ENCODE assay signal across 8 cellular contexts in genomic region chr19:55166530-55167268, GRCh38. TPM values are rescaled to one million over a fixed set of nuclear protein-coding genes. Genes with fewer than 3 reads are reported as not detected.
DNase-seq lines count a peak whose midpoint lies in the region; ATAC-seq and TF ChIP-seq lines count a peak whose summit lies in the region.

TSS of gene DNAAF3 (minus strand) at chr19:55166613. CDS start at chr19:55166413, 200 bp downstream.

- H3K9me3 ChIP-seq in right cardiac atrium (ENCODE audit: control insufficient read depth, low read length) (no peaks in the 10 kb centered on the region), psoas muscle (no peaks in the 10 kb centered on the region)

- no peaks in the 10 kb centered on the region for H3K4me1 ChIP-seq in right cardiac atrium (ENCODE audit: control insufficient read depth, insufficient read depth, low read length)
- peaks cover 8% of the 10 kb centered on the region for H3K4me1 ChIP-seq in psoas muscle

- no peaks in the 10 kb centered on the region for H3K36me3 ChIP-seq in psoas muscle (ENCODE audit: insufficient read depth in 1 of 2, low read depth in 1 of 2)

- H3K27ac ChIP-seq in right cardiac atrium (ENCODE audit: low read length) (no peak within 1 kb of the TSS), psoas muscle (no peak within 1 kb of the TSS)

- intact Hi-C loops in right cardiac atrium (cut with DNase I) (no loop called here), psoas muscle (cut with DNase I) (no loop called here)

- H3K27me3 ChIP-seq in right cardiac atrium (ENCODE audit: control insufficient read depth, insufficient read depth) (no peaks in the 10 kb centered on the region), psoas muscle (ENCODE audit: insufficient read depth in 3 of 3, low read length in 2 of 3) (peaks cover 0 to 60% (median 5%) of the 10 kb centered on the region in 3 donors)

- ATAC-seq in HG02798 (IDR thresholded peaks at IDR 0.05; ENCODE audit: poor library complexity, unreplicated experiment) (peak; percentile 61), right cardiac atrium (peak; percentile 99), psoas muscle (peak; percentile 98 to 100 (median 98)), GM19395 (IDR thresholded peaks at IDR 0.05; ENCODE audit: unreplicated experiment) (no peak)

- in situ Hi-C loops in G401 (cut with HindIII; ENCODE audit: low sequenced_read_pairs): no loop called here

- 2% methylated on average over 33 of the region's 33 CpGs for WGBS in right cardiac atrium
- 1 to 2% (median 2%) methylated on average over 33 of the region's 33 CpGs for WGBS in psoas muscle, 3 donors

- TF ChIP-seq CTCF in psoas muscle (IDR thresholded peaks at IDR 0.05): no peak

- DNase-seq in G401 (ENCODE audit: low spot score) (peak; percentile 79), NCI-H146 treated with DMSO at 0.1 percent for 48 hours (lab: John Stamatoyannopoulos, UW; ENCODE audit: unreplicated experiment) (peak; percentile 97), T-helper 1 cell (peak in 4 of 5 donors; percentile 47 to 85 (median 56)), astrocyte of the hippocampus (ENCODE audit: low read depth, low spot score) (peak; percentile 99), right cardiac atrium (peak; percentile 93 to 97 (median 95)), psoas muscle (peak; percentile 90 to 97)

- H3K4me3 ChIP-seq in right cardiac atrium (ENCODE audit: low read length): peak within 1 kb of the TSS; percentile 30
- H3K4me3 ChIP-seq in psoas muscle: peak within 1 kb of the TSS; percentile 62

RNA-seq across cellular contexts. Expression of gene DNAAF3, which starts in this region (rescaled TPM):
- 25.2 and 37.7 TPM in 2 replicates for total RNA-seq in G401 (2014; rRNA removed; shearing (Covaris generic))
- total RNA-seq in right cardiac atrium: 1 to 10 TPM in 3 of 4 donors, under 1 TPM in 1; 0.56 to 1.6 (median 1.3) TPM
- 2.9 TPM for polyA plus RNA-seq in right cardiac atrium
- total RNA-seq in psoas muscle: not detected
- polyA plus RNA-seq in psoas muscle: under 1 TPM; 0.06 to 0.47 (median 0.34) TPM

Comparison
In these comparisons a context has a peak if more than half of its experiments do, and no peak if none do; other contexts are left out.
1. RNA of gene DNAAF3 (total RNA-seq): 25.2 to 37.7 TPM in G401; 0.56 to 1.6 TPM in right cardiac atrium and not detected in psoas muscle; every median in the first group is over 10 times any median in the second.
2. Peak in DNase-seq, ATAC-seq and H3K4me3 ChIP-seq in psoas muscle; RNA of the gene not detected or under 1 TPM.
3. Peak in every context shown above with its lines, with median percentiles within 50 percentile points of each other: DNase-seq.